ENCODE assay signal across 12 cellular contexts in the genomic region with DNA sequence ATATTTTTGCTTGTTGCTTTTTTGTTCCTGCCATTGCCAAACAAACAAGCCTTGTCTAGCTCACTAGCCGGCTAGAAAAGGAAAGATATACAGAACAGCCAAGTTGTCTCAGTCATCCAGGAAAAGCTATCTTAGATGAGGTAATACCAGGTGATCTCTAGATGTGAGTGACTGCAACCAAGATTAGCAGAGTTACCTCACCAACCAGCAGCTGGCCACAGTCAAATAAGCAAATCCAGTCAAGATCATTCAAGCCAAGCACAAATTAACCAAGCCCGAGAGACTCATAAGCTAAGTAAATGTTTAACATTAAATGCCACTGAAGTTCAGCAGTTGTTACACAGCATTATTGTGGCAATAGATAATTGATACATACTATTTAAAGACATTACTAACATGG.
A peak's percentile ranks its signal among the peaks of the same experiment; 100 is the strongest.
DNase-seq lines count a peak whose midpoint lies in the region; ATAC-seq, FAIRE-seq and TF ChIP-seq lines count a peak whose summit lies in the region.
"Had no signal": no experiment of that assay in that cellular context is flagged by ENCODE, and none has a peak within 500 bp of the region (broad histone marks: within the 10 kb centered on the region; RNA-seq: fewer than 3 reads in every experiment).

No MANE protein-coding gene starts in this region.

- H3K27ac ChIP-seq in pancreas: no peak overlapping the region

- DNase-seq in NCI-H82 (lab: John Stamatoyannopoulos, UW) (peak; percentile 6), pancreas (no peak), NCI-H1105 treated with DMSO at 0.1 percent for 48 hours (lab: John Stamatoyannopoulos, UW) (no peak)
- no peak for DNase-seq in stimulated activated CD4-positive, alpha-beta T cell treated with anti-CD3 and anti-CD28 coated beads, Interleukin-2, amount 100 ng/mL, for 48 hours
- DNase-seq: central memory CD4-positive, alpha-beta T cell; naive thymus-derived CD8-positive, alpha-beta T cell; NCI-H2029 had no signal

- H3K9me3 ChIP-seq in pancreas: peaks cover 0 to 3% (median 0%) of the 10 kb centered on the region in 4 donors

- TF ChIP-seq CTCF in pancreas (IDR thresholded peaks at IDR 0.05): no peak

- H3K4me3 ChIP-seq in pancreas: no peak overlapping the region

- 40 to 41% methylated on average over 2 of the region's 2 CpGs for WGBS in pancreas, 2 donors

- intact Hi-C loops in pancreas (cut with DNase I): no loop called here

- H3K36me3 ChIP-seq in pancreas: no peaks in the 10 kb centered on the region

- no peaks in the 10 kb centered on the region for H3K27me3 ChIP-seq in pancreas

- peak; percentile 94 for ATAC-seq in GM19397 (IDR thresholded peaks at IDR 0.05; ENCODE audit: unreplicated experiment)
- peak; percentile 99 for ATAC-seq in HG02981 (IDR thresholded peaks at IDR 0.05; ENCODE audit: unreplicated experiment)
- peak in 3 of 4 donors; percentile 22 to 72 (median 58) for ATAC-seq in pancreas
- ATAC-seq in GM18519 (IDR thresholded peaks at IDR 0.05; ENCODE audit: low FRiP score, unreplicated experiment): no peak
- no peak for ATAC-seq in GM21515 (IDR thresholded peaks at IDR 0.05; ENCODE audit: unreplicated experiment)
- ATAC-seq: naive thymus-derived CD8-positive, alpha-beta T cell; Panc1 had no signal

- no peak for FAIRE-seq in pancreas (lab: Jason Lieb, UNC)

- no peaks in the 10 kb centered on the region for H3K4me1 ChIP-seq in pancreas

Comparison
In these comparisons a context has a peak if more than half of its experiments do, and no peak if none do; other contexts are left out.
1. ATAC-seq: peak in GM19397 (single experiment), HG02981 (single experiment) and pancreas (3 of 4); none in GM18519 (single experiment) and GM21515 (single experiment).